ENCODE assay signal across 8 cellular contexts in the genomic region with DNA sequence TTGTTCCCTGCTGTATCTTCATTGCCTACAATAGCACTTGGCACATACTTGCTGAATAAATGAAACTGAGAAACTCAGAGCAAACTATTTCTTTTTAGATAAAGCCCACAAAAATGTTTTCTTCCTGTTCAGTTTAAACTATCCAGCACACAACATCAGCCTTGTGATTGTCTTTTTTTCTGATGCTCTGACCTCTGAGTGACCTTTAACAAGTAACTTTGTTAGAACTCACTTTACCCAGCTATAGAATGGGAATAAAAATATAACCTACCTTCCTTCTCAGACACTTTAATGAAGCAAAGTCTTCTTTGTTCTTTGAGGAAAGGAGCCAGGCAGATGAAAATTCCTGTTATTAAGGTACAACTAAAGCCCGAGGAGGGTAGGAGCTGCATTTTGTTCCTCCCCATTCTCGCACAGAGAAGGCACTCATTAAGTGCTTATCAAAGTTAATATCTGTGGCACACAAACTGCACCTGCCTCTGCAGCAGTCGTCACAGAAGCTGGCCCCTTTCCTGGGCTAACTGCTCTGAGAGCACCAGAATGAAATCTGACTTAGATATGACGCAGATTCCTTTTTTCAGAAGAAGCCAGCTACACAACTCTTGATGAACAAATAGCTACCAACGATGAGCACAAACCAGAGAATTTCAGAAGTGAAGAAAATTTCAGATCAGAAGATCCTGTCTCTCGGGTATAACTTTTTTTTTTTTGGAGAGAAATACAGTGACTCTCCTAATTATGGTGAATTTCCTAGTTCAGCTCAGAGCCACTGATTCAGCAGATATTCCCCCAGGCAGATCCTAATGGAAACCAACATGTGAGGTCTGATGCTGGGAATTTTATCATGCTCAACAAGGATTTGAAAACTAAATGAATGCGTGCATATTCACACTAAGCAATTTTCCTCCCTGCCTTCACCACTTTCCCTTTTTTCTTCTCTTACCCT. TPM values are rescaled to one million over a fixed set of nuclear protein-coding genes. Genes with fewer than 3 reads are reported as not detected.
DNase-seq lines count a peak whose midpoint lies in the region; ATAC-seq and TF ChIP-seq lines count a peak whose summit lies in the region.

No MANE protein-coding gene starts in this region.

- no peak for DNase-seq in Right ventricle myocardium superior
- DNase-seq in left ventricle myocardium superior, result no peak
- peak; percentile 26 for DNase-seq in SK-N-MC (ENCODE audit: low read depth, low spot score)
- DNase-seq in spleen, result peak; percentile 78
- DNase-seq in progenitor cell of endocrine pancreas (ENCODE audit: low spot score, unreplicated experiment), result no peak
- no peak for DNase-seq in NCI-H1048 (lab: John Stamatoyannopoulos, UW)
- DNase-seq in DMS79 treated with DMSO at 0.1 percent for 48 hours (lab: John Stamatoyannopoulos, UW), result no peak

- TF ChIP-seq POLR2A in spleen (IDR thresholded peaks at IDR 0.05), result no peak

- TF ChIP-seq CTCF in spleen (IDR thresholded peaks at IDR 0.05 in 8 of 11, conservative IDR thresholded peaks at IDR 0.05 in 3 of 11) (no peak), progenitor cell of endocrine pancreas (IDR thresholded peaks at IDR 0.05; ENCODE audit: unreplicated experiment) (no peak)

- peak overlapping the region; percentile 60 for H3K4me3 Mint-ChIP-seq in dendritic cell treated with granulocyte-macrophage colony-stimulating factor and Interleukin-4, amounts not matched to agents 40 ng/mL and 50 ng/mL, for 4 days
- H3K4me3 Mint-ChIP-seq in progenitor cell of endocrine pancreas (ENCODE audit: low read depth), result no peak overlapping the region

- peak overlapping the region; percentile 14 for H3K9ac ChIP-seq in SK-N-MC (ENCODE audit: insufficient read length)

- no peaks in the 10 kb centered on the region for H3K27me3 ChIP-seq in spleen (replicated peaks in 1 of 7)

- intact Hi-C loops in Right ventricle myocardium superior (cut with DNase I) (no loop called here), left ventricle myocardium superior (cut with micrococcal nuclease) (no loop called here), spleen (cut with DNase I; ENCODE audit: low total_unique reads) (no loop called here)
- intact Hi-C loops in dendritic cell treated with granulocyte-macrophage colony-stimulating factor and Interleukin-4, amounts not matched to agents 40 ng/mL and 50 ng/mL, for 4 days (cut with micrococcal nuclease), result no loop called here

- H3K36me3 ChIP-seq in SK-N-MC (ENCODE audit: insufficient read depth, low read length), result no peaks in the 10 kb centered on the region
- no peaks in the 10 kb centered on the region for H3K36me3 ChIP-seq in spleen

- H3K27ac ChIP-seq in SK-N-MC (peak overlapping the region; percentile 28; the same call in 1 of the 2 replicates), spleen (peak overlapping the region; percentile 14 to 88 (median 82))

- ATAC-seq in Right ventricle myocardium superior (ENCODE audit: poor library complexity) (peak; percentile 46), left ventricle myocardium superior (no peak)

- H3K9me3 ChIP-seq in SK-N-MC (ENCODE audit: low read depth, low read length) (no peaks in the 10 kb centered on the region), spleen (no peaks in the 10 kb centered on the region)

- H3K27ac Mint-ChIP-seq in dendritic cell treated with granulocyte-macrophage colony-stimulating factor and Interleukin-4, amounts not matched to agents 40 ng/mL and 50 ng/mL, for 4 days, result peak overlapping the region; percentile 43
- H3K27ac Mint-ChIP-seq in progenitor cell of endocrine pancreas, result no peak overlapping the region

- H3K9me3 Mint-ChIP-seq in dendritic cell treated with granulocyte-macrophage colony-stimulating factor and Interleukin-4, amounts not matched to agents 40 ng/mL and 50 ng/mL, for 4 days, result no peaks in the 10 kb centered on the region
- no peaks in the 10 kb centered on the region for H3K9me3 Mint-ChIP-seq in progenitor cell of endocrine pancreas (ENCODE audit: low read depth)

- H3K4me1 Mint-ChIP-seq in dendritic cell treated with granulocyte-macrophage colony-stimulating factor and Interleukin-4, amounts not matched to agents 40 ng/mL and 50 ng/mL, for 4 days (ENCODE audit: low read depth), result peaks cover 53% of the 10 kb centered on the region
- no peaks in the 10 kb centered on the region for H3K4me1 Mint-ChIP-seq in progenitor cell of endocrine pancreas (ENCODE audit: low read depth)

- H3K36me3 Mint-ChIP-seq in dendritic cell treated with granulocyte-macrophage colony-stimulating factor and Interleukin-4, amounts not matched to agents 40 ng/mL and 50 ng/mL, for 4 days (ENCODE audit: low read depth), result no peaks in the 10 kb centered on the region
- no peaks in the 10 kb centered on the region for H3K36me3 Mint-ChIP-seq in progenitor cell of endocrine pancreas (ENCODE audit: insufficient read depth)

- H3K27me3 Mint-ChIP-seq in dendritic cell treated with granulocyte-macrophage colony-stimulating factor and Interleukin-4, amounts not matched to agents 40 ng/mL and 50 ng/mL, for 4 days, result peaks cover 28% of the 10 kb centered on the region
- H3K27me3 Mint-ChIP-seq in progenitor cell of endocrine pancreas, result peaks cover 3% of the 10 kb centered on the region

- H3K4me3 ChIP-seq in SK-N-MC, result peak overlapping the region; percentile 41
- peak overlapping the region; percentile 1 to 65 (median 31) for H3K4me3 ChIP-seq in spleen

- peaks cover 13 to 53% (median 29%) of the 10 kb centered on the region in 6 donors for H3K4me1 ChIP-seq in spleen

- 23 to 32% (median 25%) methylated on average over 7 of the region's 7 CpGs for WGBS in spleen, 5 donors

RNA-seq across cellular contexts. Expression of a gene that starts 31.0 kb away (rescaled TPM):
- total RNA-seq in Right ventricle myocardium superior (48.9 TPM), left ventricle myocardium superior (53.0 TPM), spleen (10 to 100 TPM; 58.4 to 97.8 (median 85.0) TPM), progenitor cell of endocrine pancreas (6.1 and 6.7 TPM in 2 replicates)
- 10 to 100 TPM; 18.2 to 23.2 (median 20.6) TPM for polyA plus RNA-seq in spleen

Comparison
In these comparisons a context has a peak if more than half of its experiments do, and no peak if none do; other contexts are left out.
1. DNase-seq: peak in SK-N-MC (single experiment) and spleen (single experiment); none in Right ventricle myocardium superior (single experiment), left ventricle myocardium superior (single experiment), progenitor cell of endocrine pancreas (single experiment), NCI-H1048 (single experiment) and DMS79 treated with DMSO at 0.1 percent for 48 hours (single experiment).